ENCODE assay signal across 14 cellular contexts in the genomic region with DNA sequence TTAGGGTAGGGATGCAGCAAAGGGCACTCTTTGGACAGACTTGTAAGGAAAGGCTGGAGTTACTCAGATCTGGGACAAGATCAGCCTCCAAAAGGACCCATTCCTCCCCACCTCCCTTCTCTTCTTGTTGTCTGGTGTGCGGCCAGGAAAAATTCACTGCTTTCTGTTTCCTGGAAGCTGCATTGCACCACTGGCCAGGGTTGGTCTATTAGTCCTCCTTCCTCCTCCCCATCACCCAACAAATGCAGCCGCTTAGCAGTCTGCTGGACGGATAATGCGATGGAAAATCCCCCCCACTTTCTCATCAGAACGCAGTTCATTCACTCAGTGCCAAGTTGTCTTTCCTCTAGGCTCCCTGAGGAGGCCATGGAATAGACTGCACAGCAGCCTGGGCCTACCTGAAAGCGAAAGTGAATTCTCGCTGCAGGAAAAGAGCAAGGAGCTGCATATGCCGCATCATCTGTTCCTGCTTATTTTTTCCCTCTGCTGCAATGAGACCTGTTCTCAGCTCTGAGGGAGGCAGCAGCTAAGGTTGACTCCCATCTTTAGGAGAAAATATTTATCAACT.
DNase-seq lines count a peak whose midpoint lies in the region; ATAC-seq, FAIRE-seq and TF ChIP-seq lines count a peak whose summit lies in the region.
"Had no signal": no experiment of that assay in that cellular context is flagged by ENCODE, and none has a peak within 500 bp of the region (broad histone marks: within the 10 kb centered on the region; RNA-seq: fewer than 3 reads in every experiment).

No MANE protein-coding gene starts in this region.

- BruUV-seq in HepG2 (replicated peaks; lab: Mats Ljungman, UMichigan) = no TSS peak

- TF ChIP-seq CTCF in right atrium auricular region (IDR thresholded peaks at IDR 0.05) (no peak), cardiac fibroblast (IDR thresholded peaks at IDR 0.05; ENCODE audit: low read depth, low read length) (no peak), HepG2 (CRISPR knock-in tag; IDR thresholded peaks at IDR 0.05) (no peak)

- no peak overlapping the region for H3K27ac Mint-ChIP-seq in stimulated activated naive CD8-positive, alpha-beta T cell treated with anti-CD3 and anti-CD28 coated beads, Interleukin-15, amount 100 ng/mL, for 72 hours
- H3K27ac Mint-ChIP-seq: activated T-cell treated with anti-CD3 and anti-CD28 coated beads, Interleukin-2, amount 50 U/mL, for 24 hours had no signal

- H3K27me3 ChIP-seq in right atrium auricular region (no peaks in the 10 kb centered on the region), HepG2 (ENCODE audit: control insufficient read depth in 1 of 2, insufficient read depth in 2 of 2, low read length in 2 of 2) (peaks cover 0 to 4% of the 10 kb centered on the region in 2 experiments; a peak in 1 of 5 replicates), aorta (ENCODE audit: control insufficient read depth in 1 of 2, insufficient read depth in 2 of 2, low read length in 1 of 2) (no peaks in the 10 kb centered on the region)
- H3K27me3 ChIP-seq: gastrocnemius medialis had no signal

- no peaks in the 10 kb centered on the region for H3K4me1 ChIP-seq in right atrium auricular region
- no peaks in the 10 kb centered on the region for H3K4me1 ChIP-seq in HepG2 (ENCODE audit: insufficient read depth, low read length)
- no peaks in the 10 kb centered on the region for H3K4me1 ChIP-seq in aorta (ENCODE audit: control insufficient read depth in 1 of 2, insufficient read depth in 2 of 2, low read length in 2 of 2)
- H3K4me1 ChIP-seq: gastrocnemius medialis, lower lobe of right lung had no signal

- H3K4me3 ChIP-seq in right atrium auricular region (no peak overlapping the region), cardiac fibroblast (replicated peaks in 1 of 2; ENCODE audit: low read depth in 2 of 2, low read length in 2 of 2) (peak overlapping the region in 1 of 2 donors; percentile 30), HepG2 (replicated peaks in 1 of 3; ENCODE audit: insufficient read depth in 1 of 3, low read depth in 2 of 3, low read length in 3 of 3) (no peak overlapping the region), aorta (ENCODE audit: low read length in 2 of 2) (no peak overlapping the region)
- H3K4me3 ChIP-seq: lower lobe of right lung, PC-9 had no signal

- no peak for TF ChIP-seq POLR2A in HepG2 (IDR thresholded peaks at IDR 0.05; ENCODE audit: insufficient read depth in 1 of 2, low read depth in 2 of 2, low read length in 2 of 2)

- H3K27ac ChIP-seq in right atrium auricular region (no peak overlapping the region), HepG2 (ENCODE audit: extremely low read length, insufficient read depth, low read length) (no peak overlapping the region), aorta (ENCODE audit: low read depth in 1 of 2, low read length in 2 of 2) (no peak overlapping the region)
- H3K27ac ChIP-seq: gastrocnemius medialis, lower lobe of right lung, PC-9 had no signal

- H3K36me3 ChIP-seq in right atrium auricular region (no peaks in the 10 kb centered on the region), HepG2 (replicated peaks in 1 of 2; ENCODE audit: control insufficient read depth in 1 of 2, insufficient read depth in 2 of 2, low read length in 2 of 2) (no peaks in the 10 kb centered on the region), aorta (ENCODE audit: control insufficient read depth in 1 of 2, insufficient read depth in 2 of 2, low read length in 1 of 2) (no peaks in the 10 kb centered on the region)
- H3K36me3 ChIP-seq: gastrocnemius medialis, lower lobe of right lung had no signal

- in situ Hi-C loops in HepG2 (cut with HindIII; ENCODE audit: extremely low pct_ligation_motif_present, low pct_unique_long_range_greater_than_20kb) = no loop called here

- peaks cover 6 to 9% of the 10 kb centered on the region in 2 donors for H3K9me3 Mint-ChIP-seq in stimulated activated naive CD8-positive, alpha-beta T cell treated with anti-CD3 and anti-CD28 coated beads, Interleukin-15, amount 100 ng/mL, for 72 hours
- H3K9me3 Mint-ChIP-seq: activated T-cell treated with anti-CD3 and anti-CD28 coated beads, Interleukin-2, amount 50 U/mL, for 24 hours had no signal

- no peak overlapping the region for H3K4me3 Mint-ChIP-seq in stimulated activated naive CD8-positive, alpha-beta T cell treated with anti-CD3 and anti-CD28 coated beads, Interleukin-15, amount 100 ng/mL, for 72 hours
- H3K4me3 Mint-ChIP-seq: activated T-cell treated with anti-CD3 and anti-CD28 coated beads, Interleukin-2, amount 50 U/mL, for 24 hours; central memory CD8-positive, alpha-beta T cell had no signal

- H3K4me2 ChIP-seq in HepG2 (ENCODE audit: low read depth, low read length) = peak overlapping the region; percentile 15; the same call in 1 of the 2 replicates
- H3K4me2 ChIP-seq: PC-9 had no signal

- no peak for FAIRE-seq in HepG2 (lab: Jason Lieb, UNC)

- WGBS in HepG2 (ENCODE audit: low lambda C conversion rate) = 44% methylated on average over 8 of the region's 8 CpGs
- 81 to 90% methylated on average over 8 of the region's 8 CpGs for WGBS in aorta, 2 donors

- POLR2A ChIA-PET in HepG2 (lab: Yijun Ruan, JAX) = no interaction called here

- H3K9me3 ChIP-seq in right atrium auricular region (no peaks in the 10 kb centered on the region), HepG2 (ENCODE audit: low read length) (no peaks in the 10 kb centered on the region), aorta (ENCODE audit: control insufficient read depth, low read length) (peaks cover 3% of the 10 kb centered on the region)
- H3K9me3 ChIP-seq: gastrocnemius medialis, lower lobe of right lung had no signal

- TF ChIP-seq RAD21 in HepG2 (CRISPR knock-in tag; IDR thresholded peaks at IDR 0.05) = no peak

- H3K4me1 Mint-ChIP-seq in stimulated activated naive CD8-positive, alpha-beta T cell treated with anti-CD3 and anti-CD28 coated beads, Interleukin-15, amount 100 ng/mL, for 72 hours = no peaks in the 10 kb centered on the region
- H3K4me1 Mint-ChIP-seq: central memory CD8-positive, alpha-beta T cell had no signal

- H3K79me2 ChIP-seq in HepG2 (ENCODE audit: insufficient read depth, low read length) = no peaks in the 10 kb centered on the region

- no peak overlapping the region for H3K9ac ChIP-seq in HepG2 (ENCODE audit: insufficient read depth, low read depth, low read length)

- no peak for TF ChIP-seq EP300 in HepG2 (IDR thresholded peaks at IDR 0.05; ENCODE audit: low read depth in 2 of 2, low read length in 2 of 2)
- no peak for TF ChIP-seq EP300 in HepG2 (CRISPR knock-in tag; IDR thresholded peaks at IDR 0.05; ENCODE audit: borderline replicate concordance)

- no peaks in the 10 kb centered on the region for H3K27me3 Mint-ChIP-seq in stimulated activated naive CD8-positive, alpha-beta T cell treated with anti-CD3 and anti-CD28 coated beads, Interleukin-15, amount 100 ng/mL, for 72 hours
- H3K27me3 Mint-ChIP-seq: activated T-cell treated with anti-CD3 and anti-CD28 coated beads, Interleukin-2, amount 50 U/mL, for 24 hours; central memory CD8-positive, alpha-beta T cell had no signal

- no peak overlapping the region for H2AFZ ChIP-seq in HepG2 (ENCODE audit: low read length)
- H2AFZ ChIP-seq: PC-9 had no signal

- H4K20me1 ChIP-seq in HepG2 (ENCODE audit: insufficient read depth, low read length) = no peaks in the 10 kb centered on the region

- ATAC-seq in Right ventricle myocardium inferior (peak; percentile 57), HepG2 (peak; percentile 84), aorta (ENCODE audit: low FRiP score) (peak; percentile 54)
- no peak for ATAC-seq in stimulated activated naive CD8-positive, alpha-beta T cell treated with anti-CD3 and anti-CD28 coated beads, Interleukin-15, amount 100 ng/mL, for 72 hours
- ATAC-seq: gastrocnemius medialis had no signal

- intact Hi-C loops in Right ventricle myocardium inferior (cut with DNase I) = no loop called here
- intact Hi-C loops in HepG2 (cut with micrococcal nuclease; ENCODE audit: unreplicated experiment) = no loop called here
- intact Hi-C loops in aorta (cut with DNase I) = no loop called here

- DNase-seq in Right ventricle myocardium inferior (ENCODE audit: missing footprints) = no peak
- DNase-seq in right atrium auricular region (ENCODE audit: low spot score) = no peak
- DNase-seq in cardiac fibroblast (ENCODE audit: low read depth in 2 of 2) = peak; percentile 49 to 60
- DNase-seq in HepG2 (ENCODE audit: low spot score) = no peak
- DNase-seq in aorta = peak in 1 of 2 donors; percentile 26
- DNase-seq in stimulated activated naive CD8-positive, alpha-beta T cell treated with anti-CD3 and anti-CD28 coated beads, Interleukin-15, amount 100 ng/mL, for 72 hours = no peak
- DNase-seq in NK-92 (lab: John Stamatoyannopoulos, UW; ENCODE audit: unreplicated experiment) = no peak
- no peak for DNase-seq in activated CD8-positive, alpha-beta memory T cell treated with anti-CD3 and anti-CD28 coated beads, Interleukin-2, amount 50 U/mL, for 4 hours
- DNase-seq: activated T-cell treated with anti-CD3 and anti-CD28 coated beads, Interleukin-2, amount 50 U/mL, for 24 hours; AML-193; gastrocnemius medialis; lower lobe of right lung; PC-9 had no signal

- CTCF ChIA-PET in HepG2 (lab: Yijun Ruan, JAX; ENCODE audit: low intra/inter-chr PET ratio, low total read pairs) = no interaction called here

TF ChIP-seq in HepG2, 621 proteins besides CTCF, POLR2A, EP300 and RAD21:
- TF ChIP-seq SMYD3 (CRISPR knock-in tag; IDR thresholded peaks at IDR 0.05) (no peak), NKX3-1 (CRISPR knock-in tag; IDR thresholded peaks at IDR 0.05) (no peak), ZNF441 (CRISPR knock-in tag; IDR thresholded peaks at IDR 0.05; ENCODE audit: borderline replicate concordance) (no peak), ZNF746 (CRISPR knock-in tag; IDR thresholded peaks at IDR 0.05) (no peak), ZNF674 (CRISPR knock-in tag; IDR thresholded peaks at IDR 0.05; ENCODE audit: low read depth) (no peak), ZNF577 (CRISPR knock-in tag; IDR thresholded peaks at IDR 0.05; ENCODE audit: borderline replicate concordance, low read depth) (no peak), ZFP1 (CRISPR knock-in tag; IDR thresholded peaks at IDR 0.05) (no peak), KAT2B (IDR thresholded peaks at IDR 0.05; ENCODE audit: borderline replicate concordance, low read depth, low read length) (no peak), TOPORS (CRISPR knock-in tag; IDR thresholded peaks at IDR 0.05) (no peak), ZFP37 (CRISPR knock-in tag; IDR thresholded peaks at IDR 0.05; ENCODE audit: borderline replicate concordance) (no peak), SP2 (CRISPR knock-in tag; IDR thresholded peaks at IDR 0.05) (no peak), ATF1 (CRISPR knock-in tag; IDR thresholded peaks at IDR 0.05) (no peak), PAX8 (CRISPR knock-in tag; IDR thresholded peaks at IDR 0.05; ENCODE audit: borderline replicate concordance) (no peak), RCOR2 (CRISPR knock-in tag; IDR thresholded peaks at IDR 0.05) (no peak)

Comparison
In these comparisons a context has a peak if more than half of its experiments do, and no peak if none do; other contexts are left out.
1. DNase-seq: peak in cardiac fibroblast (2 of 2); none in Right ventricle myocardium inferior (single experiment), right atrium auricular region (single experiment), HepG2 (single experiment), stimulated activated naive CD8-positive, alpha-beta T cell treated with anti-CD3 and anti-CD28 coated beads, Interleukin-15, amount 100 ng/mL, for 72 hours (0 of 2), NK-92 (single experiment) and activated CD8-positive, alpha-beta memory T cell treated with anti-CD3 and anti-CD28 coated beads, Interleukin-2, amount 50 U/mL, for 4 hours (single experiment).